Comparison of ENCODE assay signal across 1 cellular context in the genomic region with DNA sequence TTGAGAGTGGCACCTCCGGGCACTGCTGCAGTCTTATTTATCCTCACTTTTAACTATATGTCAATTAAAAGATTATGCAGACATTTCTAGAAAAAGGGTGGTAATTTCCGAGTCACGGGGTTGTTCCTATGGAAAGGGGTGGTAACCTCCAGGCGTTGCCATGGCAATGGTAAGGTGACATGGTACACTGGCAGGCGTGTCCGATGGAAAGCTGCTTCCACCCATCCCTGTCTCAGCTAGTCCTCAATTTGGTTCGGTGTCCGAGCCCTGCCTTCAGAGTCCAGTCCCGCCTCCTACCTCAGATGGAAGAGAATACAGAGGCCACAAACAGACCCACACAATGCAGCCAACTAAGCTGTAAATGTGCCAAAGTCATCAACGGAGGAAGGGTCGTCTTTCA.
TF ChIP-seq lines count a peak whose summit lies in the region.

No MANE protein-coding gene starts in this region.

TF ChIP-seq in GM23338, 12 proteins besides CTCF, POLR2A, EP300 and RAD21 (continued from another document):
- TF ChIP-seq, protein P1, sequence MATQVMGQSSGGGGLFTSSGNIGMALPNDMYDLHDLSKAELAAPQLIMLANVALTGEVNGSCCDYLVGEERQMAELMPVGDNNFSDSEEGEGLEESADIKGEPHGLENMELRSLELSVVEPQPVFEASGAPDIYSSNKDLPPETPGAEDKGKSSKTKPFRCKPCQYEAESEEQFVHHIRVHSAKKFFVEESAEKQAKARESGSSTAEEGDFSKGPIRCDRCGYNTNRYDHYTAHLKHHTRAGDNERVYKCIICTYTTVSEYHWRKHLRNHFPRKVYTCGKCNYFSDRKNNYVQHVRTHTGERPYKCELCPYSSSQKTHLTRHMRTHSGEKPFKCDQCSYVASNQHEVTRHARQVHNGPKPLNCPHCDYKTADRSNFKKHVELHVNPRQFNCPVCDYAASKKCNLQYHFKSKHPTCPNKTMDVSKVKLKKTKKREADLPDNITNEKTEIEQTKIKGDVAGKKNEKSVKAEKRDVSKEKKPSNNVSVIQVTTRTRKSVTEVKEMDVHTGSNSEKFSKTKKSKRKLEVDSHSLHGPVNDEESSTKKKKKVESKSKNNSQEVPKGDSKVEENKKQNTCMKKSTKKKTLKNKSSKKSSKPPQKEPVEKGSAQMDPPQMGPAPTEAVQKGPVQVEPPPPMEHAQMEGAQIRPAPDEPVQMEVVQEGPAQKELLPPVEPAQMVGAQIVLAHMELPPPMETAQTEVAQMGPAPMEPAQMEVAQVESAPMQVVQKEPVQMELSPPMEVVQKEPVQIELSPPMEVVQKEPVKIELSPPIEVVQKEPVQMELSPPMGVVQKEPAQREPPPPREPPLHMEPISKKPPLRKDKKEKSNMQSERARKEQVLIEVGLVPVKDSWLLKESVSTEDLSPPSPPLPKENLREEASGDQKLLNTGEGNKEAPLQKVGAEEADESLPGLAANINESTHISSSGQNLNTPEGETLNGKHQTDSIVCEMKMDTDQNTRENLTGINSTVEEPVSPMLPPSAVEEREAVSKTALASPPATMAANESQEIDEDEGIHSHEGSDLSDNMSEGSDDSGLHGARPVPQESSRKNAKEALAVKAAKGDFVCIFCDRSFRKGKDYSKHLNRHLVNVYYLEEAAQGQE (IDR thresholded peaks at IDR 0.05; ENCODE audit: unreplicated experiment), result no peak
- TF ChIP-seq STAT1 (IDR thresholded peaks at IDR 0.05; ENCODE audit: unreplicated experiment) (no peak), JUNB (IDR thresholded peaks at IDR 0.05; ENCODE audit: unreplicated experiment) (no peak)
